Comparison of ENCODE assay signal across 1 cellular context in the genomic region with DNA sequence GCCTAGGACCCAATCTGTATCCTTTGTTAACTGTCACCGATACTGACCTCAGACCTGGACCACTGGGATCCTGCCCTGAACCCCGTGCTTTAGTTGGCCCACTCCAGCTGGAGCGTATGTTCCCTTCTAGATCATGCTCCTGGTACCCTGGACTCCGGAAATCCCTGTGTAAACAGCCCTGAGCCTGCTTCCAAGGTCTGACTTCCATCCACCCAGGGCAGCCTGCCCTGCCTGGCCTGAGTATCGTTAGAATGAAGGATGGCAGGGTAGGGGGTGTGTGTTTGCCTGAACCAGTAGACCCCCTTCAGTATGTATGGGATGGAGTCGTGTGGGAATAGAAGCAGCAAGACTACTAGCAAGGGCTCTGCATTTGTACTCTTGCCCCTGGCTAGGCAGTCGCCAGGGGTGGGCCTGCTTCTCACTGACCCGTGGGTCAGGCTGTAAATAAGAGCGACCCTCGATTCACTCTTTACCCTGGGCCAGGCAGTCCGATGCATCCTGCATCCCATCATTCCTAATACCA.
TF ChIP-seq lines count a peak whose summit lies in the region.

No MANE protein-coding gene starts in this region.

TF ChIP-seq in H1, 55 proteins besides CTCF, POLR2A, EP300 and RAD21 (continued from another document):
- TF ChIP-seq YY1 (IDR thresholded peaks at IDR 0.05; ENCODE audit: low read depth, low read length) (no peak), HDAC6 (IDR thresholded peaks at IDR 0.05; ENCODE audit: low read depth, low read length) (no peak), SP4 (IDR thresholded peaks at IDR 0.05; ENCODE audit: low read length) (no peak), NANOG (IDR thresholded peaks at IDR 0.05; ENCODE audit: insufficient read depth, low read depth, low read length, poor library complexity, severe bottlenecking) (no peak), BACH1 (IDR thresholded peaks at IDR 0.05; ENCODE audit: low read length) (no peak), POLR2AphosphoS5 (IDR thresholded peaks at IDR 0.05; ENCODE audit: low read depth, low read length) (no peak), TEAD4 (IDR thresholded peaks at IDR 0.05; ENCODE audit: low read depth, low read length) (no peak)
- TF ChIP-seq, protein P1, sequence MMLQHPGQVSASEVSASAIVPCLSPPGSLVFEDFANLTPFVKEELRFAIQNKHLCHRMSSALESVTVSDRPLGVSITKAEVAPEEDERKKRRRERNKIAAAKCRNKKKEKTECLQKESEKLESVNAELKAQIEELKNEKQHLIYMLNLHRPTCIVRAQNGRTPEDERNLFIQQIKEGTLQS (IDR thresholded peaks at IDR 0.05; ENCODE audit: insufficient read depth, low read depth, low read length), result no peak
